10 cellular contexts compared by ENCODE assay signal in the genomic region with DNA sequence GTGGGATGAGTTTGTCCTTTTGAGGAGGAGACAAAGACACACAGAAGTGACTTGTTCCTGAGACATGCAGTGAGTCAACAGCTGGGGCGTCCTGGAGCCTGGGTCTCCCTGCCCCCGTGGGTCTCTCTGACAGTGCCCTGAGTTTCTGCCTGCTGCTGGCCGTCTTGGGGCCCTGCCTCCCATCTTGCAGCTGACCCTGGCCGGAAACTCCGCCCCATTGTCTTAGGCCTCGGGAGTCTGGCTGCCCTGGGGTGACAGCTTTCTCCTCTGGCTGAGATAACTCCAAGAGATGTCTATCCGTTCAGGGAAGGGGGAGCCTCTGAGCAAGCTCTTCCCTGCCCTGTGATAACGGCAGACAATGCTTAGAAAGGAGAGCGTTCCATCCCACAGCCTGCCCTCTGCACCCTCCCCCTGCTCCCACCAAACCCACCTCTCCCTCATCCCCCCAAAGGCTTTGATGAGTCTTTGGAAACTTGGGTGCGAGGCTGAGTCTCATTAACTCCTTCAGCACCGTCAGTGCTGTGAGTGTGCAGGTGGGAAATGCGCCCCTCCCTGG.
DNase-seq lines count a peak whose midpoint lies in the region; ATAC-seq and TF ChIP-seq lines count a peak whose summit lies in the region.
"Had no signal": no experiment of that assay in that cellular context is flagged by ENCODE, and none has a peak within 500 bp of the region (broad histone marks: within the 10 kb centered on the region; RNA-seq: fewer than 3 reads in every experiment).

No MANE protein-coding gene starts in this region.

- H3K27me3 Mint-ChIP-seq in naive thymus-derived CD8-positive, alpha-beta T cell = peaks cover 8 to 18% (median 10%) of the 10 kb centered on the region in 5 donors

- no peaks in the 10 kb centered on the region for H3K36me3 Mint-ChIP-seq in naive thymus-derived CD8-positive, alpha-beta T cell
- H3K36me3 Mint-ChIP-seq: CD14-positive monocyte had no signal

- WGBS in lung, 2 donors = 46 to 54% methylated on average over 12 of the region's 12 CpGs

- H3K9me3 ChIP-seq in PC-9 (ENCODE audit: insufficient read depth, low read depth) = no peaks in the 10 kb centered on the region
- H3K9me3 ChIP-seq in lung (ENCODE audit: control insufficient read depth in 2 of 2, insufficient read depth in 1 of 2, low read length in 1 of 2) = peaks cover 0 to 2% of the 10 kb centered on the region in 2 donors

- H3K9me2 ChIP-seq in PC-9 (ENCODE audit: insufficient read depth) = no peaks in the 10 kb centered on the region

- H3K27ac Mint-ChIP-seq in naive thymus-derived CD8-positive, alpha-beta T cell = no peak overlapping the region

- H3K36me3 ChIP-seq in PC-9 (ENCODE audit: low read depth) (no peaks in the 10 kb centered on the region), lung (ENCODE audit: control insufficient read depth in 2 of 2, insufficient read depth in 2 of 2, low read length in 2 of 2) (no peaks in the 10 kb centered on the region)

- no peaks in the 10 kb centered on the region for H3K9me3 Mint-ChIP-seq in naive thymus-derived CD8-positive, alpha-beta T cell
- H3K9me3 Mint-ChIP-seq: CD14-positive monocyte had no signal

- H3K4me1 Mint-ChIP-seq in naive thymus-derived CD8-positive, alpha-beta T cell = no peaks in the 10 kb centered on the region
- H3K4me1 Mint-ChIP-seq: CD14-positive monocyte had no signal

- DNase-seq in AG08396 (ENCODE audit: low spot score) (peak; percentile 71), PC-9 (peak; percentile 92 to 96), epithelial cell of prostate (ENCODE audit: low read depth, low spot score) (no peak), lung (ENCODE audit: low spot score) (no peak), NCI-H2171 (lab: John Stamatoyannopoulos, UW) (no peak)
- DNase-seq in activated CD8-positive, alpha-beta memory T cell treated with anti-CD3 and anti-CD28 coated beads, Interleukin-2, amount 50 U/mL, for 4 hours = no peak
- no peak for DNase-seq in naive thymus-derived CD8-positive, alpha-beta T cell
- DNase-seq: activated CD8-positive, alpha-beta memory T cell treated with anti-CD3 and anti-CD28 coated beads, Interleukin-2, amount 50 U/mL, for 48 hours had no signal

- no peaks in the 10 kb centered on the region for H3K79me2 ChIP-seq in PC-9 (ENCODE audit: low read depth)

- H3K27ac ChIP-seq in PC-9 (peak overlapping the region; percentile 87), epithelial cell of prostate (peak overlapping the region; percentile 41), lung (ENCODE audit: low read depth in 1 of 2, low read length in 1 of 2) (peak overlapping the region in 1 of 2 donors; percentile 63)

- CTCF ChIA-PET in PC-9 (lab: Charles Lee) = interaction anchor here (0.6 to 1.3 kb wide), 6 partner anchors 22 to 714 kb away, joined by 3 to 4 read pairs (median 3); no protein-coding TSS in a partner anchor

- no peak overlapping the region for H3K4me3 Mint-ChIP-seq in naive thymus-derived CD8-positive, alpha-beta T cell
- H3K4me3 Mint-ChIP-seq: CD14-positive monocyte had no signal

- peak overlapping the region; percentile 18; the same call in 1 of the 2 replicates for H3K4me3 ChIP-seq in PC-9
- H3K4me3 ChIP-seq in lung = no peak overlapping the region

- H3F3A ChIP-seq in PC-9 (ENCODE audit: insufficient read depth, low read depth) = peaks cover 44% of the 10 kb centered on the region

- intact Hi-C loops in PC-9 (cut with micrococcal nuclease; ENCODE audit: unreplicated experiment) = loop anchor here (5.0 kb wide), 1 partner anchor 69 kb away; the partner anchor contains the start of gene PODXL

- BruUV-seq in PC-9 (replicated peaks; lab: Mats Ljungman, UMichigan) = TSS peak; percentile 24

- POLR2A ChIA-PET in PC-9 (lab: Charles Lee; ENCODE audit: unreplicated experiment) = interaction anchor here (0.7 to 0.8 kb wide), 5 partner anchors 18 to 529 kb away, joined by 4 to 20 read pairs (median 13); no protein-coding TSS in a partner anchor
- POLR2A ChIA-PET in naive thymus-derived CD8-positive, alpha-beta T cell (lab: Charles Lee) = no interaction called here

- H2AFZ ChIP-seq in PC-9 = peak overlapping the region; percentile 69

- H3K4me2 ChIP-seq in PC-9 = peak overlapping the region; percentile 71

- H4K20me1 ChIP-seq in PC-9 (ENCODE audit: insufficient read depth) = no peaks in the 10 kb centered on the region

- H3K27me3 ChIP-seq in PC-9 (ENCODE audit: insufficient read depth, low read depth) (no peaks in the 10 kb centered on the region), lung (ENCODE audit: control insufficient read depth, insufficient read depth) (no peaks in the 10 kb centered on the region)

- TF ChIP-seq CTCF in PC-9 (conservative IDR thresholded peaks at IDR 0.05) = no peak
- TF ChIP-seq CTCF in lung (IDR thresholded peaks at IDR 0.05; ENCODE audit: control extremely low read depth, extremely low read depth) = no peak

- H3K4me1 ChIP-seq in PC-9 (replicated peaks; ENCODE audit: insufficient read depth) (peaks cover 66% of the 10 kb centered on the region), lung (ENCODE audit: control insufficient read depth in 2 of 2, insufficient read depth in 2 of 2, low read length in 2 of 2) (peaks cover 7 to 25% of the 10 kb centered on the region in 2 donors)

- peak; percentile 44 for ATAC-seq in lung (ENCODE audit: insufficient read depth, low FRiP score)
- no peak for ATAC-seq in GM21526 (IDR thresholded peaks at IDR 0.05; ENCODE audit: low FRiP score, unreplicated experiment)
- ATAC-seq in naive thymus-derived CD8-positive, alpha-beta T cell = no peak

Comparison
In these comparisons a context has a peak if more than half of its experiments do, and no peak if none do; other contexts are left out.
1. DNase-seq: peak in AG08396 (single experiment) and PC-9 (2 of 2); none in epithelial cell of prostate (single experiment), lung (single experiment), NCI-H2171 (single experiment), activated CD8-positive, alpha-beta memory T cell treated with anti-CD3 and anti-CD28 coated beads, Interleukin-2, amount 50 U/mL, for 4 hours (single experiment) and naive thymus-derived CD8-positive, alpha-beta T cell (0 of 10).